In genomic region chr3:69236808-69237707, GRCh38 we compare ENCODE assay signal across 10 cellular contexts.
DNase-seq lines count a peak whose midpoint lies in the region; ATAC-seq and TF ChIP-seq lines count a peak whose summit lies in the region.
"Had no signal": no experiment of that assay in that cellular context is flagged by ENCODE, and none has a peak within 500 bp of the region (broad histone marks: within the 10 kb centered on the region; RNA-seq: fewer than 3 reads in every experiment).

No MANE protein-coding gene starts in this region.

- CTCF ChIA-PET in activated CD4-positive, alpha-beta memory T cell treated with anti-CD3 and anti-CD28 coated beads for 36 hours (lab: Charles Lee) = interaction anchor here (0.6 to 2.0 kb wide), 10 partner anchors 19 to 116 kb away, joined by 3 to 10 read pairs (median 4); no protein-coding TSS in a partner anchor

- peak; percentile 36 for ATAC-seq in gastroesophageal sphincter

- no peaks in the 10 kb centered on the region for H3K4me1 ChIP-seq in gastroesophageal sphincter
- H3K4me1 ChIP-seq: SJSA1 had no signal

- no peaks in the 10 kb centered on the region for H3K27me3 ChIP-seq in gastroesophageal sphincter
- H3K27me3 ChIP-seq: SJSA1 had no signal

- no peaks in the 10 kb centered on the region for H3K9me3 ChIP-seq in gastroesophageal sphincter
- H3K9me3 ChIP-seq: SJSA1 had no signal

- intact Hi-C loops in activated CD4-positive, alpha-beta memory T cell treated with anti-CD3 and anti-CD28 coated beads for 36 hours (cut with micrococcal nuclease) = loop anchor here (1.0 to 2.0 kb wide), 2 partner anchors 24 to 39 kb away; no protein-coding TSS in a partner anchor

- peaks cover 17% of the 10 kb centered on the region for H3K4me1 Mint-ChIP-seq in activated CD4-positive, alpha-beta memory T cell treated with anti-CD3 and anti-CD28 coated beads for 36 hours (ENCODE audit: low read depth)

- no peak for TF ChIP-seq POLR2A in gastroesophageal sphincter (IDR thresholded peaks at IDR 0.05)

- DNase-seq in HT-29 (ENCODE audit: low spot score) = peak; percentile 71
- DNase-seq in activated CD4-positive, alpha-beta memory T cell treated with anti-CD3 and anti-CD28 coated beads for 36 hours = no peak
- DNase-seq in putamen (ENCODE audit: low spot score) = peak; percentile 49
- no peak for DNase-seq in COLO668 (lab: John Stamatoyannopoulos, UW; ENCODE audit: unreplicated experiment)
- DNase-seq in NCI-H1092 treated with DMSO at 0.1 percent for 48 hours (lab: John Stamatoyannopoulos, UW) = no peak
- DNase-seq in retina = no peak
- DNase-seq in HuH-7.5 (ENCODE audit: low spot score) = no peak
- DNase-seq: IMR-90 had no signal

- no peak for TF ChIP-seq EP300 in gastroesophageal sphincter (IDR thresholded peaks at IDR 0.05)

- peak overlapping the region in 1 of 4 donors; percentile 25 for H3K27ac ChIP-seq in gastroesophageal sphincter
- H3K27ac ChIP-seq: SJSA1 had no signal

- H3K36me3 ChIP-seq in gastroesophageal sphincter = no peaks in the 10 kb centered on the region
- H3K36me3 ChIP-seq: SJSA1 had no signal

- 52 to 67% methylated on average over 3 to 8 of the region's 8 CpGs for WGBS in gastroesophageal sphincter (ENCODE audit: low coverage in 1 of 2), 2 donors

- TF ChIP-seq CTCF in gastroesophageal sphincter (IDR thresholded peaks at IDR 0.05) = no peak

- peak overlapping the region in 1 of 2 donors; percentile 7 for H3K4me3 ChIP-seq in gastroesophageal sphincter
- H3K4me3 ChIP-seq: SJSA1 had no signal

- no peaks in the 10 kb centered on the region for H3K27me3 Mint-ChIP-seq in activated CD4-positive, alpha-beta memory T cell treated with anti-CD3 and anti-CD28 coated beads for 36 hours

- peak overlapping the region; percentile 20 for H3K27ac Mint-ChIP-seq in activated CD4-positive, alpha-beta memory T cell treated with anti-CD3 and anti-CD28 coated beads for 36 hours

- H3K9me3 Mint-ChIP-seq in activated CD4-positive, alpha-beta memory T cell treated with anti-CD3 and anti-CD28 coated beads for 36 hours = no peaks in the 10 kb centered on the region

- peak overlapping the region; percentile 64 for H3K4me3 Mint-ChIP-seq in activated CD4-positive, alpha-beta memory T cell treated with anti-CD3 and anti-CD28 coated beads for 36 hours

- no peaks in the 10 kb centered on the region for H3K36me3 Mint-ChIP-seq in activated CD4-positive, alpha-beta memory T cell treated with anti-CD3 and anti-CD28 coated beads for 36 hours

- POLR2A ChIA-PET in activated CD4-positive, alpha-beta memory T cell treated with anti-CD3 and anti-CD28 coated beads for 36 hours (lab: Charles Lee) = interaction anchor here (0.9 to 1.0 kb wide), 3 partner anchors 14 to 38 kb away, joined by 3 read pairs; no protein-coding TSS in a partner anchor

Comparison
In these comparisons a context has a peak if more than half of its experiments do, and no peak if none do; other contexts are left out.
1. DNase-seq: peak in HT-29 (single experiment) and putamen (single experiment); none in activated CD4-positive, alpha-beta memory T cell treated with anti-CD3 and anti-CD28 coated beads for 36 hours (single experiment), COLO668 (single experiment), NCI-H1092 treated with DMSO at 0.1 percent for 48 hours (single experiment), retina (single experiment) and HuH-7.5 (single experiment).